ENCODE assay signal across 8 cellular contexts in genomic region chr11:38791346-38791961, GRCh38.
DNase-seq lines count a peak whose midpoint lies in the region; ATAC-seq, FAIRE-seq and TF ChIP-seq lines count a peak whose summit lies in the region.

No MANE protein-coding gene starts in this region.

- H3K27me3 ChIP-seq in Caco-2 (replicated peaks; ENCODE audit: control insufficient read depth, insufficient read depth, low read length) (no peaks in the 10 kb centered on the region), breast epithelium (no peaks in the 10 kb centered on the region), HepG2 (ENCODE audit: control insufficient read depth in 1 of 2, insufficient read depth in 2 of 2, low read length in 2 of 2) (no peaks in the 10 kb centered on the region)

- no peak for TF ChIP-seq RAD21 in HepG2 (CRISPR knock-in tag; IDR thresholded peaks at IDR 0.05)

- H3K9me3 ChIP-seq in Caco-2 = no peaks in the 10 kb centered on the region
- no peaks in the 10 kb centered on the region for H3K9me3 ChIP-seq in breast epithelium
- no peaks in the 10 kb centered on the region for H3K9me3 ChIP-seq in HepG2 (ENCODE audit: low read length)

- no peaks in the 10 kb centered on the region for H4K20me1 ChIP-seq in HepG2 (ENCODE audit: insufficient read depth, low read length)

- POLR2A ChIA-PET in Caco-2 (lab: Charles Lee) (no interaction called here), HepG2 (lab: Yijun Ruan, JAX) (no interaction called here)

- no peak for TF ChIP-seq EP300 in HepG2 (IDR thresholded peaks at IDR 0.05; ENCODE audit: low read depth in 2 of 2, low read length in 2 of 2)
- no peak for TF ChIP-seq EP300 in HepG2 (CRISPR knock-in tag; IDR thresholded peaks at IDR 0.05; ENCODE audit: borderline replicate concordance)

- FAIRE-seq in HepG2 (lab: Jason Lieb, UNC) = no peak

- intact Hi-C loops in Caco-2 (cut with micrococcal nuclease; ENCODE audit: unreplicated experiment) = loop anchor here (1.0 to 5.0 kb wide), 5 partner anchors 575 to 1789 kb away; no protein-coding TSS in a partner anchor
- intact Hi-C loops in breast epithelium (cut with DNase I; ENCODE audit: low total_unique reads) = no loop called here
- intact Hi-C loops in HepG2 (cut with micrococcal nuclease; ENCODE audit: unreplicated experiment) = loop anchor here (1.0 kb wide), 1 partner anchor 1342 kb away; no protein-coding TSS in a partner anchor

- DNase-seq in Caco-2 = peak; percentile 55 to 76
- DNase-seq in NCI-H82 (lab: John Stamatoyannopoulos, UW) = peak; percentile 85
- DNase-seq in breast epithelium (ENCODE audit: low spot score in 2 of 2) = no peak
- peak; percentile 54 for DNase-seq in HepG2 (ENCODE audit: low spot score)
- no peak for DNase-seq in T-helper 9 cell
- DNase-seq in activated CD4-positive, CD25-positive, alpha-beta regulatory T cell treated with anti-CD3 and anti-CD28 coated beads, Interleukin-2, amount 50 U/mL, for 72 hours = no peak

- no peaks in the 10 kb centered on the region for H3K36me3 Mint-ChIP-seq in Caco-2 (ENCODE audit: insufficient read depth, unreplicated experiment)

- no peak overlapping the region for H3K4me3 ChIP-seq in Caco-2 (ENCODE audit: low read depth, low read length)
- no peak overlapping the region for H3K4me3 ChIP-seq in breast epithelium
- H3K4me3 ChIP-seq in HepG2 (replicated peaks in 1 of 3; ENCODE audit: insufficient read depth in 1 of 3, low read depth in 2 of 3, low read length in 3 of 3) = no peak overlapping the region

- ATAC-seq in GM18907 (IDR thresholded peaks at IDR 0.05; ENCODE audit: unreplicated experiment) = peak; percentile 86
- ATAC-seq in HG03469 (IDR thresholded peaks at IDR 0.05; ENCODE audit: unreplicated experiment) = peak; percentile 72
- peak; percentile 79 for ATAC-seq in HepG2

- H3K4me2 ChIP-seq in HepG2 (ENCODE audit: low read depth, low read length) = no peak overlapping the region

- BruUV-seq in Caco-2 (replicated peaks; lab: Mats Ljungman, UMichigan) (no TSS peak), HepG2 (replicated peaks; lab: Mats Ljungman, UMichigan) (no TSS peak)

- H3K27me3 Mint-ChIP-seq in Caco-2 (ENCODE audit: insufficient read depth, unreplicated experiment) = no peaks in the 10 kb centered on the region

- no peaks in the 10 kb centered on the region for H3K36me3 ChIP-seq in Caco-2 (ENCODE audit: control insufficient read depth, insufficient read depth, low read length)
- H3K36me3 ChIP-seq in breast epithelium = no peaks in the 10 kb centered on the region
- no peaks in the 10 kb centered on the region for H3K36me3 ChIP-seq in HepG2 (replicated peaks in 1 of 2; ENCODE audit: control insufficient read depth in 1 of 2, insufficient read depth in 2 of 2, low read length in 2 of 2)

- no peak overlapping the region for H2AFZ ChIP-seq in HepG2 (ENCODE audit: low read length)

- no peak overlapping the region for H3K4me3 Mint-ChIP-seq in Caco-2 (ENCODE audit: unreplicated experiment)

- no peaks in the 10 kb centered on the region for H3K79me2 ChIP-seq in HepG2 (ENCODE audit: insufficient read depth, low read length)

- H3K4me1 Mint-ChIP-seq in Caco-2 (ENCODE audit: low read depth, unreplicated experiment) = no peaks in the 10 kb centered on the region

- peaks cover 13% of the 10 kb centered on the region for H3K9me3 Mint-ChIP-seq in Caco-2 (ENCODE audit: unreplicated experiment)

- in situ Hi-C loops in HepG2 (cut with HindIII; ENCODE audit: extremely low pct_ligation_motif_present, low pct_unique_long_range_greater_than_20kb) = no loop called here

- CTCF ChIA-PET in Caco-2 (lab: Charles Lee) (interaction anchor here (0.7 kb wide), 1 partner anchor 30 kb away, joined by 3 read pairs; no protein-coding TSS in a partner anchor), HepG2 (lab: Yijun Ruan, JAX; ENCODE audit: low intra/inter-chr PET ratio, low total read pairs) (interaction anchor here (1.4 kb wide), 1 partner anchor 846 kb away, joined by 7 read pairs; no protein-coding TSS in a partner anchor)

- H3K27ac Mint-ChIP-seq in Caco-2 (ENCODE audit: unreplicated experiment) = no peak overlapping the region

- H3K27ac ChIP-seq in breast epithelium (no peak overlapping the region), HepG2 (ENCODE audit: extremely low read length, insufficient read depth, low read length) (no peak overlapping the region)

- WGBS in HepG2 (ENCODE audit: low lambda C conversion rate) = 22% methylated on average over 4 of the region's 4 CpGs

- peak; percentile 79 to 80 for TF ChIP-seq CTCF in Caco-2 (IDR thresholded peaks at IDR 0.05; ENCODE audit: insufficient read depth in 1 of 2, low read depth in 1 of 2, low read length in 1 of 2, severe bottlenecking in 1 of 2, unreplicated experiment in 1 of 2)
- TF ChIP-seq CTCF in breast epithelium (IDR thresholded peaks at IDR 0.05) = peak; percentile 30 to 57 (median 57)
- TF ChIP-seq CTCF in HepG2 (CRISPR knock-in tag; IDR thresholded peaks at IDR 0.05) = peak; percentile 68

- H3K9ac ChIP-seq in HepG2 (ENCODE audit: insufficient read depth, low read depth, low read length) = no peak overlapping the region

- TF ChIP-seq POLR2A in breast epithelium (IDR thresholded peaks at IDR 0.05) = no peak
- TF ChIP-seq POLR2A in HepG2 (IDR thresholded peaks at IDR 0.05; ENCODE audit: insufficient read depth in 1 of 2, low read depth in 2 of 2, low read length in 2 of 2) = no peak

- H3K4me1 ChIP-seq in Caco-2 (peaks cover 8% of the 10 kb centered on the region), breast epithelium (no peaks in the 10 kb centered on the region), HepG2 (ENCODE audit: insufficient read depth, low read length) (no peaks in the 10 kb centered on the region)

TF ChIP-seq in HepG2, 621 proteins besides CTCF, POLR2A, EP300 and RAD21:
- TF ChIP-seq, protein P1, sequence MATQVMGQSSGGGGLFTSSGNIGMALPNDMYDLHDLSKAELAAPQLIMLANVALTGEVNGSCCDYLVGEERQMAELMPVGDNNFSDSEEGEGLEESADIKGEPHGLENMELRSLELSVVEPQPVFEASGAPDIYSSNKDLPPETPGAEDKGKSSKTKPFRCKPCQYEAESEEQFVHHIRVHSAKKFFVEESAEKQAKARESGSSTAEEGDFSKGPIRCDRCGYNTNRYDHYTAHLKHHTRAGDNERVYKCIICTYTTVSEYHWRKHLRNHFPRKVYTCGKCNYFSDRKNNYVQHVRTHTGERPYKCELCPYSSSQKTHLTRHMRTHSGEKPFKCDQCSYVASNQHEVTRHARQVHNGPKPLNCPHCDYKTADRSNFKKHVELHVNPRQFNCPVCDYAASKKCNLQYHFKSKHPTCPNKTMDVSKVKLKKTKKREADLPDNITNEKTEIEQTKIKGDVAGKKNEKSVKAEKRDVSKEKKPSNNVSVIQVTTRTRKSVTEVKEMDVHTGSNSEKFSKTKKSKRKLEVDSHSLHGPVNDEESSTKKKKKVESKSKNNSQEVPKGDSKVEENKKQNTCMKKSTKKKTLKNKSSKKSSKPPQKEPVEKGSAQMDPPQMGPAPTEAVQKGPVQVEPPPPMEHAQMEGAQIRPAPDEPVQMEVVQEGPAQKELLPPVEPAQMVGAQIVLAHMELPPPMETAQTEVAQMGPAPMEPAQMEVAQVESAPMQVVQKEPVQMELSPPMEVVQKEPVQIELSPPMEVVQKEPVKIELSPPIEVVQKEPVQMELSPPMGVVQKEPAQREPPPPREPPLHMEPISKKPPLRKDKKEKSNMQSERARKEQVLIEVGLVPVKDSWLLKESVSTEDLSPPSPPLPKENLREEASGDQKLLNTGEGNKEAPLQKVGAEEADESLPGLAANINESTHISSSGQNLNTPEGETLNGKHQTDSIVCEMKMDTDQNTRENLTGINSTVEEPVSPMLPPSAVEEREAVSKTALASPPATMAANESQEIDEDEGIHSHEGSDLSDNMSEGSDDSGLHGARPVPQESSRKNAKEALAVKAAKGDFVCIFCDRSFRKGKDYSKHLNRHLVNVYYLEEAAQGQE (IDR thresholded peaks at IDR 0.05; ENCODE audit: borderline replicate concordance in 1 of 2, low read depth in 1 of 2, low read length in 2 of 2) = no peak
- TF ChIP-seq, protein P2, sequence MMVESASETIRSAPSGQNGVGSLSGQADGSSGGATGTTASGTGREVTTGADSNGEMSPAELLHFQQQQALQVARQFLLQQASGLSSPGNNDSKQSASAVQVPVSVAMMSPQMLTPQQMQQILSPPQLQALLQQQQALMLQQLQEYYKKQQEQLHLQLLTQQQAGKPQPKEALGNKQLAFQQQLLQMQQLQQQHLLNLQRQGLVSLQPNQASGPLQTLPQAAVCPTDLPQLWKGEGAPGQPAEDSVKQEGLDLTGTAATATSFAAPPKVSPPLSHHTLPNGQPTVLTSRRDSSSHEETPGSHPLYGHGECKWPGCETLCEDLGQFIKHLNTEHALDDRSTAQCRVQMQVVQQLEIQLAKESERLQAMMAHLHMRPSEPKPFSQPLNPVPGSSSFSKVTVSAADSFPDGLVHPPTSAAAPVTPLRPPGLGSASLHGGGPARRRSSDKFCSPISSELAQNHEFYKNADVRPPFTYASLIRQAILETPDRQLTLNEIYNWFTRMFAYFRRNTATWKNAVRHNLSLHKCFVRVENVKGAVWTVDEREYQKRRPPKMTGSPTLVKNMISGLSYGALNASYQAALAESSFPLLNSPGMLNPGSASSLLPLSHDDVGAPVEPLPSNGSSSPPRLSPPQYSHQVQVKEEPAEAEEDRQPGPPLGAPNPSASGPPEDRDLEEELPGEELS (CRISPR knock-in tag; IDR thresholded peaks at IDR 0.05) = no peak
- no peak for TF ChIP-seq SALL2 (CRISPR knock-in tag; IDR thresholded peaks at IDR 0.05)
- no peak for TF ChIP-seq ZBTB26 (CRISPR knock-in tag; IDR thresholded peaks at IDR 0.05; ENCODE audit: borderline replicate concordance)
- no peak for TF ChIP-seq STAT5B (CRISPR knock-in tag; IDR thresholded peaks at IDR 0.05)
- no peak for TF ChIP-seq RARA (CRISPR knock-in tag; IDR thresholded peaks at IDR 0.05)
- TF ChIP-seq SMC3 (IDR thresholded peaks at IDR 0.05; ENCODE audit: low read length) = peak; percentile 43; the same call in 1 of the 2 replicates
- TF ChIP-seq STAG1 (CRISPR knock-in tag; IDR thresholded peaks at IDR 0.05) = peak; percentile 81
- no peak for TF ChIP-seq ZNF878 (CRISPR knock-in tag; IDR thresholded peaks at IDR 0.05)
- TF ChIP-seq RBFOX2 (IDR thresholded peaks at IDR 0.05; ENCODE audit: low read depth, low read length) = no peak
- no peak for TF ChIP-seq ZBTB20 (CRISPR knock-in tag; IDR thresholded peaks at IDR 0.05; ENCODE audit: borderline replicate concordance, low read depth)

Comparison
In these comparisons a context has a peak if more than half of its experiments do, and no peak if none do; other contexts are left out.
1. DNase-seq: peak in Caco-2 (2 of 2), NCI-H82 (single experiment) and HepG2 (single experiment); none in breast epithelium (0 of 2), T-helper 9 cell (single experiment) and activated CD4-positive, CD25-positive, alpha-beta regulatory T cell treated with anti-CD3 and anti-CD28 coated beads, Interleukin-2, amount 50 U/mL, for 72 hours (single experiment).
2. Peak in every context shown above with its lines, with median percentiles within 50 percentile points of each other: CTCF ChIP-seq and ATAC-seq.